18 cellular contexts compared by ENCODE assay signal in genomic region chr15:51200791-51201190, GRCh38.
"Had no signal": no experiment of that assay in that cellular context is flagged by ENCODE, and none has a peak within 500 bp of the region (broad histone marks: within the 10 kb centered on the region; RNA-seq: fewer than 3 reads in every experiment).

No MANE protein-coding gene starts in this region.

- H3K4me3 ChIP-seq: coronary artery, gastrocnemius medialis, spleen, tibial nerve, upper lobe of right lung, vagina had no signal

- H3K36me3 ChIP-seq: gastrocnemius medialis, spleen, tibial nerve, upper lobe of right lung, vagina had no signal

- H3K9me3 ChIP-seq: gastrocnemius medialis, spleen, tibial nerve, upper lobe of right lung, vagina had no signal

- H3K4me1 ChIP-seq: gastrocnemius medialis, upper lobe of right lung, vagina had no signal

- ATAC-seq: esophagus mucosa; gastrocnemius medialis; left lobe of liver; natural killer cell; sciatic nerve; stimulated activated memory B cell treated with anti-CD40 and anti-IgM and Interleukin-4, amounts not matched to agents 10 μg/mL and 1 μg/mL and 100 μg/mL, for 72 hours; upper lobe of right lung had no signal

- H3K27me3 ChIP-seq: gastrocnemius medialis, tibial nerve, upper lobe of right lung, vagina had no signal

- DNase-seq: effector CD8-positive, alpha-beta T cell; gastrocnemius medialis; glutamatergic neuron; islet precursor cell; natural killer cell; posterior cingulate gyrus; spleen; stimulated activated CD4-positive, alpha-beta T cell treated with anti-CD3 and anti-CD28 coated beads, Interleukin-15, amount 100 ng/mL, for 24 hours; stimulated activated CD4-positive, alpha-beta T cell treated with anti-CD3 and anti-CD28 coated beads, Interleukin-1b, Interleukin-23, amount 100 ng/mL, for 48 hours; stimulated activated CD4-positive, alpha-beta T cell treated with anti-CD3 and anti-CD28 coated beads, Interleukin-4, amount 100 ng/mL, for 24 hours; upper lobe of right lung had no signal

- H3K27ac ChIP-seq: coronary artery, gastrocnemius medialis, spleen, upper lobe of right lung, vagina had no signal
